Comparison of ENCODE assay signal across 1 cellular context in genomic region chr9:121727295-121728028, GRCh38.
TF ChIP-seq lines count a peak whose summit lies in the region.

No MANE protein-coding gene starts in this region.

TF ChIP-seq in IMR-90, 13 proteins besides CTCF, POLR2A, EP300 and RAD21 (continued from another document):
- TF ChIP-seq USF2 (IDR thresholded peaks at IDR 0.05; ENCODE audit: low read depth, low read length), result no peak
